Comparison of ENCODE assay signal across 21 cellular contexts in the genomic region with DNA sequence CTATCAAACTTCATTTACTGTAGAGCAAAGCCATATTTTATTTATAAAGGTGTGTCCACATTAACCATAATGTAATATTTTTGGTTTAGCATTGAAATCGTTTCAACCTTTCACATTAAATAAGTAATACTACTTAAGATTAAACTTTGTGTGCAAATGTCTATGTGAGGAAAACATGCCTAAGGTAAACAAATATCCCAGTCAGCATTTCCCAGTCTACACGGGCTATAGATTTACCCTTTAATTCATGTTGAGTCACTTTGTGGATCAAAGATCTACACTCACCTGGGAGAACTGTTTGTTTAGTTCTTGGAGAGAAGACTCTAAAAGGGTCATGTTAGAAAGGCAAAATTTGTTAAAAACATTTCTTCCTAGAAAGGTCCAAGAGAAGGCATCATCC.
DNase-seq lines count a peak whose midpoint lies in the region; ATAC-seq, FAIRE-seq and TF ChIP-seq lines count a peak whose summit lies in the region.
"Had no signal": no experiment of that assay in that cellular context is flagged by ENCODE, and none has a peak within 500 bp of the region (broad histone marks: within the 10 kb centered on the region; RNA-seq: fewer than 3 reads in every experiment).

No MANE protein-coding gene starts in this region.

- under 1% methylated on average over 2 of the region's 2 CpGs for WGBS in HepG2 (ENCODE audit: low lambda C conversion rate)
- WGBS in right lobe of liver (ENCODE audit: insufficient coverage, low coverage, low lambda C conversion rate, missing lambda C conversion rate): 31% methylated on average over 2 of the region's 2 CpGs
- no CpG with 5 or more reads among the region's 2 CpGs for WGBS in IMR-90 (ENCODE audit: extremely low coverage in 2 of 2, insufficient read length in 1 of 2), 2 experiments

- no peak overlapping the region for H4K91ac ChIP-seq in IMR-90 (ENCODE audit: insufficient read depth, low read depth, low read length)

- no peak for ATAC-seq in HepG2
- ATAC-seq in right lobe of liver: no peak
- ATAC-seq in IMR-90 (ENCODE audit: low read depth): no peak
- ATAC-seq: CD8-positive, alpha-beta T cell had no signal

- H3K4me1 Mint-ChIP-seq in activated naive CD8-positive, alpha-beta T cell treated with anti-CD3 and anti-CD28 coated beads for 36 hours: no peaks in the 10 kb centered on the region
- H3K4me1 Mint-ChIP-seq: B cell had no signal

- H2AFZ ChIP-seq in HepG2 (ENCODE audit: low read length) (no peak overlapping the region), IMR-90 (replicated peaks; ENCODE audit: low read length, poor library complexity) (no peak overlapping the region)

- no peaks in the 10 kb centered on the region for H3K79me1 ChIP-seq in IMR-90 (ENCODE audit: low read depth in 1 of 2, low read length in 2 of 2)

- H4K20me1 ChIP-seq in HepG2 (ENCODE audit: insufficient read depth, low read length) (no peaks in the 10 kb centered on the region), IMR-90 (ENCODE audit: insufficient read depth, low read length) (no peaks in the 10 kb centered on the region)
- H4K20me1 ChIP-seq: BLaER1 treated with 17β-estradiol and CSF1 and Interleukin-3, amounts not matched to agents 10 nM and 100 nM had no signal

- no peak overlapping the region for H2AK5ac ChIP-seq in IMR-90 (ENCODE audit: low read depth, low read length)

- no peaks in the 10 kb centered on the region for H3K9me1 ChIP-seq in IMR-90 (ENCODE audit: insufficient read depth, low read length)

- DNase-seq in HepG2 (ENCODE audit: low spot score) (no peak), right lobe of liver (no peak), IMR-90 (no peak), SK-N-DZ (ENCODE audit: low spot score) (no peak)
- DNase-seq in activated naive CD8-positive, alpha-beta T cell treated with anti-CD3 and anti-CD28 coated beads for 36 hours: no peak
- DNase-seq: 8988T; AML-193; Caco-2; Calu3; CD4-positive, alpha-beta T cell; CD8-positive, alpha-beta T cell; DMS79 treated with DMSO at 0.1 percent for 48 hours; GF-D8 had no signal

- no peak overlapping the region for H3K27ac ChIP-seq in HepG2 (ENCODE audit: extremely low read length, insufficient read depth, low read length)
- H3K27ac ChIP-seq in right lobe of liver: no peak overlapping the region
- H3K27ac ChIP-seq in IMR-90 (ENCODE audit: insufficient read depth, low read length): no peak overlapping the region
- H3K27ac ChIP-seq: BLaER1 treated with 17β-estradiol and CSF1 and Interleukin-3, amounts not matched to agents 10 nM and 100 nM; C4-2B had no signal

- CTCF ChIA-PET in HepG2 (lab: Yijun Ruan, JAX; ENCODE audit: low intra/inter-chr PET ratio, low total read pairs) (no interaction called here), IMR-90 (lab: Yijun Ruan, JAX) (no interaction called here)

- no peak overlapping the region for H2BK20ac ChIP-seq in IMR-90 (ENCODE audit: low read depth, low read length)

- H2BK15ac ChIP-seq in IMR-90 (ENCODE audit: low read depth, low read length): no peak overlapping the region

- dilution Hi-C loops in IMR-90 (cut with HindIII; ENCODE audit: low sequenced_read_pairs, unreplicated experiment): no loop called here

- POLR2A ChIA-PET in HepG2 (lab: Yijun Ruan, JAX): no interaction called here
- POLR2A ChIA-PET in IMR-90 (lab: Charles Lee; ENCODE audit: unreplicated experiment): no interaction called here

- H3K18ac ChIP-seq in IMR-90 (ENCODE audit: low read depth, low read length): no peak overlapping the region

- H3K9me3 ChIP-seq in HepG2 (ENCODE audit: low read length) (no peaks in the 10 kb centered on the region), right lobe of liver (no peaks in the 10 kb centered on the region), IMR-90 (ENCODE audit: control insufficient read depth, insufficient read depth, low read length) (no peaks in the 10 kb centered on the region)
- H3K9me3 ChIP-seq: Caco-2 had no signal

- no peaks in the 10 kb centered on the region for H3K79me2 ChIP-seq in HepG2 (ENCODE audit: insufficient read depth, low read length)

- no peak overlapping the region for H3K4ac ChIP-seq in IMR-90 (ENCODE audit: low read depth, low read length)

- no peak overlapping the region for H3K4me3 Mint-ChIP-seq in activated naive CD8-positive, alpha-beta T cell treated with anti-CD3 and anti-CD28 coated beads for 36 hours
- H3K4me3 Mint-ChIP-seq: B cell; CD4-positive, alpha-beta T cell; CD8-positive, alpha-beta T cell had no signal

- peaks cover 4% of the 10 kb centered on the region for H3K27me3 Mint-ChIP-seq in activated naive CD8-positive, alpha-beta T cell treated with anti-CD3 and anti-CD28 coated beads for 36 hours
- H3K27me3 Mint-ChIP-seq: B cell; CD4-positive, alpha-beta T cell had no signal

- no peak overlapping the region for H2BK120ac ChIP-seq in IMR-90 (ENCODE audit: low read depth, low read length)

- in situ Hi-C loops in HepG2 (cut with HindIII; ENCODE audit: extremely low pct_ligation_motif_present, low pct_unique_long_range_greater_than_20kb): no loop called here
- in situ Hi-C loops in IMR-90 (cut with MboI; ENCODE audit: low sequenced_read_pairs): no loop called here

- H3K27me3 ChIP-seq in HepG2 (ENCODE audit: control insufficient read depth in 1 of 2, insufficient read depth in 2 of 2, low read length in 2 of 2) (no peaks in the 10 kb centered on the region), right lobe of liver (no peaks in the 10 kb centered on the region), IMR-90 (ENCODE audit: control insufficient read depth, insufficient read depth, low read length) (no peaks in the 10 kb centered on the region)
- H3K27me3 ChIP-seq: BLaER1 treated with 17β-estradiol and CSF1 and Interleukin-3, amounts not matched to agents 10 nM and 100 nM had no signal

- H3K4me2 ChIP-seq in HepG2 (ENCODE audit: low read depth, low read length): no peak overlapping the region
- H3K4me2 ChIP-seq in IMR-90 (ENCODE audit: low read depth, low read length): no peak overlapping the region
- H3K4me2 ChIP-seq: BLaER1 treated with 17β-estradiol and CSF1 and Interleukin-3, amounts not matched to agents 10 nM and 100 nM had no signal

- H3K9me3 Mint-ChIP-seq in activated naive CD8-positive, alpha-beta T cell treated with anti-CD3 and anti-CD28 coated beads for 36 hours: peaks cover 5% of the 10 kb centered on the region
- H3K9me3 Mint-ChIP-seq: CD4-positive, alpha-beta T cell; CD8-positive, alpha-beta T cell had no signal

- H2BK5ac ChIP-seq in IMR-90 (ENCODE audit: low read depth, low read length, poor library complexity, severe bottlenecking): no peak overlapping the region

- H3K14ac ChIP-seq in IMR-90 (replicated peaks; ENCODE audit: low read depth, low read length): no peak overlapping the region

- H3K36me3 Mint-ChIP-seq in activated naive CD8-positive, alpha-beta T cell treated with anti-CD3 and anti-CD28 coated beads for 36 hours: no peaks in the 10 kb centered on the region
- H3K36me3 Mint-ChIP-seq: CD8-positive, alpha-beta T cell had no signal

- TF ChIP-seq CTCF in HepG2 (CRISPR knock-in tag; IDR thresholded peaks at IDR 0.05) (no peak), right lobe of liver (IDR thresholded peaks at IDR 0.05) (no peak), IMR-90 (conservative IDR thresholded peaks at IDR 0.05; ENCODE audit: low read depth, low read length) (no peak)

- H3K4me3 ChIP-seq in HepG2 (replicated peaks in 1 of 3; ENCODE audit: insufficient read depth in 1 of 3, low read depth in 2 of 3, low read length in 3 of 3): no peak overlapping the region
- no peak overlapping the region for H3K4me3 ChIP-seq in right lobe of liver
- no peak overlapping the region for H3K4me3 ChIP-seq in IMR-90 (ENCODE audit: insufficient read depth, low read depth, low read length)
- H3K4me3 ChIP-seq: BLaER1 treated with 17β-estradiol and CSF1 and Interleukin-3, amounts not matched to agents 10 nM and 100 nM had no signal

- H3K4me1 ChIP-seq in HepG2 (ENCODE audit: insufficient read depth, low read length) (no peaks in the 10 kb centered on the region), right lobe of liver (no peaks in the 10 kb centered on the region), IMR-90 (ENCODE audit: control insufficient read depth, insufficient read depth, low read length) (no peaks in the 10 kb centered on the region)
- H3K4me1 ChIP-seq: Caco-2 had no signal

- no peak overlapping the region for H4K8ac ChIP-seq in IMR-90 (ENCODE audit: low read depth in 2 of 2, low read length in 2 of 2)

- H2AK9ac ChIP-seq in IMR-90 (replicated peaks; ENCODE audit: low read depth, low read length, poor library complexity): no peak overlapping the region

- no peak overlapping the region for H3K27ac Mint-ChIP-seq in activated naive CD8-positive, alpha-beta T cell treated with anti-CD3 and anti-CD28 coated beads for 36 hours
- H3K27ac Mint-ChIP-seq: B cell; CD4-positive, alpha-beta T cell; CD8-positive, alpha-beta T cell had no signal

- TF ChIP-seq RAD21 in HepG2 (CRISPR knock-in tag; IDR thresholded peaks at IDR 0.05) (no peak), IMR-90 (IDR thresholded peaks at IDR 0.05; ENCODE audit: low read length) (no peak)

- H3K9ac ChIP-seq in HepG2 (ENCODE audit: insufficient read depth, low read depth, low read length) (no peak overlapping the region), IMR-90 (ENCODE audit: low read depth, low read length) (no peak overlapping the region)
- H3K9ac ChIP-seq: BLaER1 treated with 17β-estradiol and CSF1 and Interleukin-3, amounts not matched to agents 10 nM and 100 nM had no signal

- H3K56ac ChIP-seq in IMR-90 (ENCODE audit: extremely low read depth, insufficient read depth, low read length): no peak overlapping the region

- H4K5ac ChIP-seq in IMR-90 (ENCODE audit: low read depth, low read length): no peak overlapping the region

- intact Hi-C loops in HepG2 (cut with micrococcal nuclease; ENCODE audit: unreplicated experiment) (no loop called here), right lobe of liver (cut with DNase I) (no loop called here), IMR-90 (cut with micrococcal nuclease) (no loop called here)

- TF ChIP-seq POLR2A in HepG2 (IDR thresholded peaks at IDR 0.05; ENCODE audit: insufficient read depth in 1 of 2, low read depth in 2 of 2, low read length in 2 of 2) (no peak), right lobe of liver (IDR thresholded peaks at IDR 0.05) (no peak), IMR-90 (IDR thresholded peaks at IDR 0.05; ENCODE audit: low read depth, low read length) (no peak)

- no peaks in the 10 kb centered on the region for H3K36me3 ChIP-seq in HepG2 (replicated peaks in 1 of 2; ENCODE audit: control insufficient read depth in 1 of 2, insufficient read depth in 2 of 2, low read length in 2 of 2)
- H3K36me3 ChIP-seq in right lobe of liver: no peaks in the 10 kb centered on the region
- H3K36me3 ChIP-seq in IMR-90 (ENCODE audit: control insufficient read depth, insufficient read depth, low read length): no peaks in the 10 kb centered on the region
- H3K36me3 ChIP-seq: BLaER1 treated with 17β-estradiol and CSF1 and Interleukin-3, amounts not matched to agents 10 nM and 100 nM had no signal

- no TSS peak for BruUV-seq in HepG2 (replicated peaks; lab: Mats Ljungman, UMichigan)
- BruUV-seq in IMR-90 (replicated peaks; lab: Mats Ljungman, UMichigan): no TSS peak

- no peak for FAIRE-seq in HepG2 (lab: Jason Lieb, UNC)
- FAIRE-seq: A204.1, D721Med, G401.6, GM12891, GM19239 had no signal

- H3K23ac ChIP-seq in IMR-90 (ENCODE audit: low read depth, low read length): no peak overlapping the region

- TF ChIP-seq EP300 in HepG2 (IDR thresholded peaks at IDR 0.05; ENCODE audit: low read depth in 2 of 2, low read length in 2 of 2) (no peak), HepG2 (CRISPR knock-in tag; IDR thresholded peaks at IDR 0.05; ENCODE audit: borderline replicate concordance) (no peak)
